1 cellular context compared by ENCODE assay signal in the genomic region with DNA sequence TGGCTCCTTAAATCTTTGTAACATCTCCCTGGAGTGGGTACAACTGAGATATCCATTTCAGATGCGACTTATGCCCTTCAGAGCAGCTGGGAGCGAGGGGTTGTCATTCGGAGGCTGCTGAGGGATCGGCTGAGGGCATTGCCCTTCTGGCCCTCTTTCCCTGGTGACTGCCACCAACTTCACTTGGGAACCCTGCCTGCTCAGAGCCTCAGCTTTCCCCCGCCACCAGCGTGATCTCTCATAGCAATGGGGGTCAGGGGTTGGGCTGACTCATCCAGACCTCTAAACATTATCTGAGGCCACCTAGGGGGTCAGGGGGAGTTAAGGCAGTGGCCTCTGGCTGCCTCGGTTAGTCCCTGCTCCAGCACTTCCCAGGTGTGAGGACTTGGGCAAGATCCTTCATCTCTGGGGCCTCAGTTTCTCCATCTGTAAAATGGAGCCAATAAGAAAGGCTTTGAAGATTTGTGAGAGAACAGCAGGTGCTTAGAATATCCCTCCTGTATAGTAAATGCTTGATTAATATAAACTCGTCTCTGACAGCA.
A peak's percentile ranks its signal among the peaks of the same experiment; 100 is the strongest.
TF ChIP-seq lines count a peak whose summit lies in the region.

No MANE protein-coding gene starts in this region.

TF ChIP-seq in A549, 52 proteins besides CTCF, POLR2A, EP300 and RAD21:
- peak in 1 of 2 experiments; percentile 9; a peak in 1 of 5 replicates for TF ChIP-seq JUN (IDR thresholded peaks at IDR 0.05)
- TF ChIP-seq, protein P1, sequence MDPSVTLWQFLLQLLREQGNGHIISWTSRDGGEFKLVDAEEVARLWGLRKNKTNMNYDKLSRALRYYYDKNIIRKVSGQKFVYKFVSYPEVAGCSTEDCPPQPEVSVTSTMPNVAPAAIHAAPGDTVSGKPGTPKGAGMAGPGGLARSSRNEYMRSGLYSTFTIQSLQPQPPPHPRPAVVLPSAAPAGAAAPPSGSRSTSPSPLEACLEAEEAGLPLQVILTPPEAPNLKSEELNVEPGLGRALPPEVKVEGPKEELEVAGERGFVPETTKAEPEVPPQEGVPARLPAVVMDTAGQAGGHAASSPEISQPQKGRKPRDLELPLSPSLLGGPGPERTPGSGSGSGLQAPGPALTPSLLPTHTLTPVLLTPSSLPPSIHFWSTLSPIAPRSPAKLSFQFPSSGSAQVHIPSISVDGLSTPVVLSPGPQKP (IDR thresholded peaks at IDR 0.05; ENCODE audit: low read depth, low read length), result no peak
- TF ChIP-seq MAFK (IDR thresholded peaks at IDR 0.05; ENCODE audit: partially characterized antibody), result no peak
